36 cellular contexts compared by ENCODE assay signal in the genomic region with DNA sequence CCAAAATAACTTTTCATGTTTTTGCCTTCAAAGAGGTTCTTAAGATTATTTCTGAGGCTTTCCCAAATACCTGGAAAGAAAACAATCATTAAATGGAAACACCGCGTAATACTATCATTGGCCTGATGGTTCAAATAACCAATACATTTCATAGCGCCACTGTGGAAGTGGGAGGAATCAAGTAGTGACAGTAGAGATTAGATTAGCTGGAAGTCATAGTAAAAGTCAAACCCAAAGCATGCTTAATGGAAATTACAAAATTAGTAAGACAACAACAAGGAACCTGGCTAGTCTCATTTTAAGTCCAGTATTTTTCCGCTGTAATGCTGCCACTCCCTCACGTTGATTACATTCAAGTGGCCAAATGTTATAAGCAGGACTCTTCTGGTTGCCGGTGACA. TPM values are rescaled to one million over a fixed set of nuclear protein-coding genes. Genes with fewer than 3 reads are reported as not detected.
DNase-seq lines count a peak whose midpoint lies in the region; ATAC-seq and TF ChIP-seq lines count a peak whose summit lies in the region.
"Had no signal": no experiment of that assay in that cellular context is flagged by ENCODE, and none has a peak within 500 bp of the region (broad histone marks: within the 10 kb centered on the region; RNA-seq: fewer than 3 reads in every experiment).

No MANE protein-coding gene starts in this region.

- peak; percentile 51 to 89 for ATAC-seq in right cardiac atrium
- ATAC-seq in Right ventricle myocardium superior (ENCODE audit: poor library complexity): no peak
- ATAC-seq in left lobe of liver: no peak
- ATAC-seq: A549; CD8-positive, alpha-beta T cell had no signal

- H3K27ac ChIP-seq in right cardiac atrium (ENCODE audit: low read length): no peak overlapping the region
- no peak overlapping the region for H3K27ac ChIP-seq in esophagus muscularis mucosa (replicated peaks in 1 of 4)
- H3K27ac ChIP-seq: 22Rv1; A549; BLaER1; BLaER1 treated with 17β-estradiol and CSF1 and Interleukin-3, amounts not matched to agents 10 nM and 100 nM; C4-2B had no signal

- no peak for TF ChIP-seq POLR2A in esophagus muscularis mucosa (IDR thresholded peaks at IDR 0.05; ENCODE audit: low read depth)

- H3K4me3 Mint-ChIP-seq in HFFc6: no peak overlapping the region
- H3K4me3 Mint-ChIP-seq: B cell; CD14-positive monocyte; CD4-positive, alpha-beta memory T cell; CD4-positive, alpha-beta T cell; CD4-positive, CD25-positive, alpha-beta regulatory T cell; CD8-positive, alpha-beta memory T cell; CD8-positive, alpha-beta T cell had no signal

- peaks cover 13% of the 10 kb centered on the region; the same call in 1 of the 2 replicates for H3K27me3 Mint-ChIP-seq in HFFc6 (ENCODE audit: insufficient read depth)
- H3K27me3 Mint-ChIP-seq: B cell; CD4-positive, alpha-beta memory T cell; CD4-positive, alpha-beta T cell had no signal

- TF ChIP-seq CTCF in HFFc6 (IDR thresholded peaks at IDR 0.05): 0 out of 2 replicates have a peak, but pooled peaks have one; percentile 7
- TF ChIP-seq CTCF in esophagus muscularis mucosa (IDR thresholded peaks at IDR 0.05): no peak

- DNase-seq in right cardiac atrium: no peak
- DNase-seq in Right ventricle myocardium superior: no peak
- DNase-seq in HFFc6: no peak
- DNase-seq in esophagus muscularis mucosa (ENCODE audit: extremely low spot score): peak; percentile 7
- DNase-seq in left lobe of liver (ENCODE audit: low spot score): no peak
- DNase-seq in COR-L47 (lab: John Stamatoyannopoulos, UW): no peak
- DNase-seq: 8988T; ACHN; AML-193; BE2C; C1 segment of cervical spinal cord; Caco-2; Calu3; CD4-positive, alpha-beta memory T cell; CD4-positive, alpha-beta T cell; CD4-positive, CD25-positive, alpha-beta regulatory T cell; CD8-positive, alpha-beta memory T cell; CD8-positive, alpha-beta T cell; DMS 273 treated with DMSO at 0.1 percent for 48 hours; DMS153; DMS53; DMS79; DMS79 treated with DMSO at 0.1 percent for 48 hours; DND-41; EL had no signal

- intact Hi-C loops in right cardiac atrium (cut with DNase I): no loop called here
- intact Hi-C loops in Right ventricle myocardium superior (cut with DNase I): no loop called here
- intact Hi-C loops in esophagus muscularis mucosa (cut with DNase I): no loop called here

- no peaks in the 10 kb centered on the region for H3K4me1 ChIP-seq in right cardiac atrium (ENCODE audit: control insufficient read depth, insufficient read depth, low read length)
- H3K4me1 ChIP-seq in esophagus muscularis mucosa: no peaks in the 10 kb centered on the region
- H3K4me1 ChIP-seq: A549; BE2C; BLaER1; BLaER1 treated with 17β-estradiol and CSF1 and Interleukin-3, amounts not matched to agents 10 nM and 100 nM; Caco-2 had no signal

- H3K36me3 Mint-ChIP-seq in HFFc6 (ENCODE audit: low read depth): no peaks in the 10 kb centered on the region
- H3K36me3 Mint-ChIP-seq: CD14-positive monocyte; CD4-positive, alpha-beta memory T cell; CD4-positive, CD25-positive, alpha-beta regulatory T cell; CD8-positive, alpha-beta T cell had no signal

- H3K27me3 ChIP-seq in right cardiac atrium (ENCODE audit: control insufficient read depth, insufficient read depth): no peaks in the 10 kb centered on the region
- H3K27me3 ChIP-seq in esophagus muscularis mucosa: no peaks in the 10 kb centered on the region
- H3K27me3 ChIP-seq: BE2C; BLaER1; BLaER1 treated with 17β-estradiol and CSF1 and Interleukin-3, amounts not matched to agents 10 nM and 100 nM had no signal

- WGBS in right cardiac atrium: 58% methylated on average over 6 of the region's 6 CpGs
- WGBS in esophagus muscularis mucosa: 94% methylated on average over 6 of the region's 6 CpGs

- no peaks in the 10 kb centered on the region for H3K9me3 ChIP-seq in right cardiac atrium (ENCODE audit: control insufficient read depth, low read length)
- H3K9me3 ChIP-seq in esophagus muscularis mucosa: no peaks in the 10 kb centered on the region
- H3K9me3 ChIP-seq: BE2C, Caco-2 had no signal

- H3K27ac Mint-ChIP-seq in HFFc6: no peak overlapping the region
- H3K27ac Mint-ChIP-seq: B cell; CD14-positive monocyte; CD4-positive, alpha-beta memory T cell; CD4-positive, alpha-beta T cell; CD4-positive, CD25-positive, alpha-beta regulatory T cell; CD8-positive, alpha-beta memory T cell; CD8-positive, alpha-beta T cell had no signal

- no peak overlapping the region for H3K4me3 ChIP-seq in right cardiac atrium (ENCODE audit: low read length)
- H3K4me3 ChIP-seq in esophagus muscularis mucosa: no peak overlapping the region
- H3K4me3 ChIP-seq: A549; BLaER1; BLaER1 treated with 17β-estradiol and CSF1 and Interleukin-3, amounts not matched to agents 10 nM and 100 nM had no signal

- TF ChIP-seq EP300 in esophagus muscularis mucosa (IDR thresholded peaks at IDR 0.05): no peak

- no peaks in the 10 kb centered on the region for H3K4me1 Mint-ChIP-seq in HFFc6 (ENCODE audit: low read depth)
- H3K4me1 Mint-ChIP-seq: B cell; CD14-positive monocyte; CD4-positive, alpha-beta memory T cell; CD4-positive, CD25-positive, alpha-beta regulatory T cell; CD8-positive, alpha-beta memory T cell had no signal

- no peaks in the 10 kb centered on the region for H3K9me3 Mint-ChIP-seq in HFFc6
- H3K9me3 Mint-ChIP-seq: CD4-positive, alpha-beta memory T cell; CD4-positive, alpha-beta T cell; CD8-positive, alpha-beta memory T cell; CD8-positive, alpha-beta T cell had no signal

- no peaks in the 10 kb centered on the region for H3K36me3 ChIP-seq in esophagus muscularis mucosa
- H3K36me3 ChIP-seq: BE2C; BLaER1; BLaER1 treated with 17β-estradiol and CSF1 and Interleukin-3, amounts not matched to agents 10 nM and 100 nM had no signal

RNA-seq across cellular contexts. Expression of a gene that starts 41.5 kb away (rescaled TPM):
- total RNA-seq in right cardiac atrium (not detected), Right ventricle myocardium superior (not detected), esophagus muscularis mucosa (not detected), left lobe of liver (not detected)
- not detected for polyA plus RNA-seq in right cardiac atrium
- under 1 TPM in 1 of 6 experiments, not detected in 5; 0.06 TPM for total RNA-seq in HFFc6 (2021; fragmentation: NEBNext Ultra II Directional; extraction: Animal tissue kit (Norgen Biotek cat#: 25700))
- total RNA-seq: A172; A673; CD4-positive, alpha-beta memory T cell; CD4-positive, alpha-beta T cell; CD8-positive, alpha-beta memory T cell; CD8-positive, alpha-beta T cell; Daoy had no signal
- polyA plus RNA-seq: BJ; CD14-positive monocyte; CD8-positive, alpha-beta memory T cell had no signal

Comparison
In these comparisons a context has a peak if more than half of its experiments do, and no peak if none do; other contexts are left out.
1. ATAC-seq: peak in right cardiac atrium (2 of 2); none in Right ventricle myocardium superior (single experiment) and left lobe of liver (single experiment).